In the genomic region with DNA sequence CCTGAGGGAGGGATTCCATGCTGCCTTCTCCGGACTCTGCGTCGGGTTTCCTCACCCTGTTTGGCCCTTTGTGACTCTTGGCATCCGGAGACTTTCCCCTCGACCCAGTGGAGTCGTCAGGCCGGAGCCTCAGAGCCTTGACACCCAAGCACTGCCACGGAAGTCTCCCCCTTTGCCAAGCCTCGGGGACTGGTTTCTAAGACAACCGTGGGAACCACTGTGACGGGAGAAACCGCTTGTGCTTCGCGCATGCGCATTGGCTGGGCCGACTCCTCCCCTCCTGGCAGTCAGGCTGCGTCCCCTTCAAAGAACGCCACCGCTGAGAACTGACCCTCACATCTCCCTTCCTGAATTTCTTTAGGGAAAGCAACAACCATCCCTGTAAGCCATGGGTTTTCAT, we compare ENCODE assay signal across 8 cellular contexts.
DNase-seq lines count a peak whose midpoint lies in the region; ATAC-seq, FAIRE-seq and TF ChIP-seq lines count a peak whose summit lies in the region.
"Not testable (repeated sequence)": the region's sequence is repeated elsewhere in the genome, so short reads cannot be mapped to it uniquely, and the experiment has no call there.

No MANE protein-coding gene starts in this region.

- H3K9me3 Mint-ChIP-seq in activated CD8-positive, alpha-beta memory T cell treated with anti-CD3 and anti-CD28 coated beads, Interleukin-2, amount 10 ng/mL, durations not matched to agents 7 days and 5 days (ENCODE audit: low read depth), result not testable (repeated sequence)

- H3K27ac ChIP-seq in A549; kidney (ENCODE audit: low read depth in 2 of 2, low read length in 2 of 2); thoracic aorta: not testable (repeated sequence)

- not testable (repeated sequence) for H3K9me3 ChIP-seq in A549; kidney (ENCODE audit: control insufficient read depth in 1 of 2, low read length in 2 of 2); thoracic aorta

- H3K27me3 Mint-ChIP-seq in activated CD8-positive, alpha-beta memory T cell treated with anti-CD3 and anti-CD28 coated beads, Interleukin-2, amount 10 ng/mL, durations not matched to agents 7 days and 5 days, result not testable (repeated sequence)

- POLR2A ChIA-PET in A549 (lab: Yijun Ruan, JAX), result not testable (repeated sequence)

- not testable (repeated sequence) for H3K4me1 ChIP-seq in A549; kidney (ENCODE audit: control insufficient read depth in 1 of 2, insufficient read depth in 1 of 2, low read depth in 1 of 2, low read length in 2 of 2); thoracic aorta (ENCODE audit: control insufficient read depth in 1 of 2, low read depth in 2 of 2)

- ATAC-seq in A549, result peak; percentile 64; a peak in 1 of 6 replicates
- not testable (repeated sequence) for ATAC-seq in activated CD8-positive, alpha-beta memory T cell treated with anti-CD3 and anti-CD28 coated beads, Interleukin-2, amount 10 ng/mL, durations not matched to agents 7 days and 5 days; thoracic aorta (ENCODE audit: insufficient number of reproducible peaks, low FRiP score, low read depth)

- TF ChIP-seq EP300 in A549 (IDR thresholded peaks at IDR 0.05), result not testable (repeated sequence)

- not testable (repeated sequence) for H3K9ac ChIP-seq in kidney (ENCODE audit: low read length in 2 of 2)

- not testable (repeated sequence) for FAIRE-seq in A549 (lab: Jason Lieb, UNC); kidney (lab: Jason Lieb, UNC)

- TF ChIP-seq RAD21 in A549 (conservative IDR thresholded peaks at IDR 0.05 in 1 of 2, IDR thresholded peaks at IDR 0.05 in 1 of 2), result not testable (repeated sequence)

- not testable (repeated sequence) for H3K4me1 Mint-ChIP-seq in activated CD8-positive, alpha-beta memory T cell treated with anti-CD3 and anti-CD28 coated beads, Interleukin-2, amount 10 ng/mL, durations not matched to agents 7 days and 5 days

- not testable (repeated sequence) for H3K27ac Mint-ChIP-seq in activated CD8-positive, alpha-beta memory T cell treated with anti-CD3 and anti-CD28 coated beads, Interleukin-2, amount 10 ng/mL, durations not matched to agents 7 days and 5 days

- H3K4me3 ChIP-seq in A549; kidney (ENCODE audit: low read length in 2 of 2): not testable (repeated sequence)
- H3K4me3 ChIP-seq in cardiac fibroblast (replicated peaks in 1 of 2; ENCODE audit: low read depth in 2 of 2, low read length in 2 of 2), result peak overlapping the region in 1 of 2 donors; percentile 35
- peak overlapping the region; percentile 56 for H3K4me3 ChIP-seq in thoracic aorta

- CTCF ChIA-PET in A549 (lab: Yijun Ruan, JAX); activated CD8-positive, alpha-beta memory T cell treated with anti-CD3 and anti-CD28 coated beads, Interleukin-2, amount 10 ng/mL, durations not matched to agents 7 days and 5 days (lab: Charles Lee): not testable (repeated sequence)

- H3K36me3 Mint-ChIP-seq in activated CD8-positive, alpha-beta memory T cell treated with anti-CD3 and anti-CD28 coated beads, Interleukin-2, amount 10 ng/mL, durations not matched to agents 7 days and 5 days, result not testable (repeated sequence)

- DNase-seq in A549 (ENCODE audit: low read depth in 1 of 2, low spot score in 1 of 2), result peak in 1 of 2 experiments; percentile 35
- peak; percentile 31 for DNase-seq in NCI-H1092 (lab: John Stamatoyannopoulos, UW)
- DNase-seq in activated CD8-positive, alpha-beta memory T cell treated with anti-CD3 and anti-CD28 coated beads, Interleukin-2, amount 10 ng/mL, durations not matched to agents 7 days and 5 days, result peak; percentile 41
- peak; percentile 5 to 68 for DNase-seq in cardiac fibroblast (ENCODE audit: low read depth in 2 of 2)
- DNase-seq in foreskin melanocyte, result peak; percentile 10
- peak; percentile 76 for DNase-seq in kidney
- peak; percentile 14 for DNase-seq in stimulated activated CD4-positive, alpha-beta T cell treated with anti-CD3 and anti-CD28 coated beads, Interleukin-12 subunit alpha, Interleukin-12 subunit beta, amount 100 ng/mL, for 4 hours
- not testable (repeated sequence) for DNase-seq in thoracic aorta (ENCODE audit: low spot score)

- not testable (repeated sequence) for TF ChIP-seq CTCF in A549 (IDR thresholded peaks at IDR 0.05); cardiac fibroblast (IDR thresholded peaks at IDR 0.05; ENCODE audit: low read depth, low read length); kidney (IDR thresholded peaks at IDR 0.05; ENCODE audit: borderline replicate concordance, extremely low read depth, insufficient read depth); thoracic aorta (IDR thresholded peaks at IDR 0.05)

- H3K36me3 ChIP-seq in kidney (ENCODE audit: control insufficient read depth in 1 of 2, insufficient read depth in 2 of 2, low read length in 2 of 2); thoracic aorta: not testable (repeated sequence)

- TF ChIP-seq POLR2A in A549 (IDR thresholded peaks at IDR 0.05; ENCODE audit: low read length), result not testable (repeated sequence)

- not testable (repeated sequence) for H3K27me3 ChIP-seq in thoracic aorta (replicated peaks; ENCODE audit: insufficient read depth)

- WGBS in A549 (ENCODE audit: missing lambda C conversion rate), result 9% methylated on average over 10 of the region's 19 CpGs

- intact Hi-C loops in kidney (cut with DNase I), result not testable (repeated sequence)

- peak overlapping the region; percentile 55; the same call in 2 of the 3 replicates for H3K4me2 ChIP-seq in A549

- not testable (repeated sequence) for H3K4me3 Mint-ChIP-seq in activated CD8-positive, alpha-beta memory T cell treated with anti-CD3 and anti-CD28 coated beads, Interleukin-2, amount 10 ng/mL, durations not matched to agents 7 days and 5 days
